ENCODE assay signal across 27 cellular contexts in the genomic region with DNA sequence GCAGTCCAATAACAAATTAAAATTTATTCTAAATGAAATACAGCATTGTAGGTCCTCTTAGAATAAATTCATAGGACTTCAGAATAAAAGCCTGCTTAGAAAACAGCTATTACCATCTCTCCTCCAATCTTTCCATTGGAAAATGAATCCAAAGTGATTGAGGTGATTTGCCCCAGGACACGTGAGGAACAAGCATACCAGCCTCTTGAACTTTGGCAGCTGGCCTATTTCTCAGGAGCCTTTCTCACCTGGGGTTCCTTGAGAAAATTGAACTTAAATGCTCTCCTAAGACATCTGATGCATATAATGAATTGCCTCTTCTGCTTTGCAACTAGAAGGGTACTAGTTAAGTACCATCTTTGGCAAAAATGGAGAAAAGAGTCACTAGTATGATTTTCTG. TPM values are rescaled to one million over a fixed set of nuclear protein-coding genes. Genes with fewer than 3 reads are reported as not detected.
DNase-seq lines count a peak whose midpoint lies in the region; ATAC-seq lines count a peak whose summit lies in the region.
"Had no signal": no experiment of that assay in that cellular context is flagged by ENCODE, and none has a peak within 500 bp of the region (broad histone marks: within the 10 kb centered on the region; RNA-seq: fewer than 3 reads in every experiment).

No MANE protein-coding gene starts in this region.

- DNase-seq in NCI-H345 (lab: John Stamatoyannopoulos, UW) (peak; percentile 25), NCI-H345 treated with DMSO at 0.1 percent for 48 hours (lab: John Stamatoyannopoulos, UW; ENCODE audit: unreplicated experiment) (no peak), NCI-H1436 (lab: John Stamatoyannopoulos, UW) (peak; percentile 63), NCI-H69 (lab: John Stamatoyannopoulos, UW) (peak; percentile 9), ureter (ENCODE audit: low spot score) (no peak), DMS153 (lab: John Stamatoyannopoulos, UW) (no peak)
- DNase-seq in activated CD8-positive, alpha-beta T cell treated with anti-CD3 and anti-CD28 coated beads, Interleukin-2, amount 10 ng/mL, durations not matched to agents 7 days and 5 days, result no peak
- DNase-seq: activated CD4-positive, alpha-beta T cell treated with anti-CD3 and anti-CD28 coated beads, Interleukin-2, amount 50 U/mL, for 1 hour; activated CD4-positive, CD25-positive, alpha-beta regulatory T cell; activated gamma-delta T cell; activated naive CD8-positive, alpha-beta T cell treated with anti-CD3 and anti-CD28 coated beads, Interleukin-2, amount 10 ng/mL, durations not matched to agents 7 days and 5 days; activated T-cell treated with anti-CD3 and anti-CD28 coated beads, Interleukin-2, amount 50 U/mL, for 24 hours; aorta; CD8-positive, alpha-beta memory T cell; H9; heart right ventricle; Kasumi-1; kidney; left ventricle myocardium superior; NCI-H1694; NCI-H524 treated with DMSO at 0.1 percent for 48 hours; pancreas; stimulated activated naive CD4-positive, alpha-beta T cell treated with Interleukin-2 at 50 U/mL for 16 hours; T-cell; upper lobe of right lung had no signal

- H3K36me3 Mint-ChIP-seq in activated CD8-positive, alpha-beta T cell treated with anti-CD3 and anti-CD28 coated beads, Interleukin-2, amount 10 ng/mL, durations not matched to agents 7 days and 5 days (ENCODE audit: low read depth), result no peaks in the 10 kb centered on the region
- H3K36me3 Mint-ChIP-seq: activated naive CD8-positive, alpha-beta T cell treated with anti-CD3 and anti-CD28 coated beads, Interleukin-2, amount 10 ng/mL, durations not matched to agents 7 days and 5 days; CD8-positive, alpha-beta memory T cell; neural progenitor cell; T-cell had no signal

- H3K4me1 Mint-ChIP-seq in activated CD8-positive, alpha-beta T cell treated with anti-CD3 and anti-CD28 coated beads, Interleukin-2, amount 10 ng/mL, durations not matched to agents 7 days and 5 days (ENCODE audit: low read depth), result no peaks in the 10 kb centered on the region
- H3K4me1 Mint-ChIP-seq: activated naive CD8-positive, alpha-beta T cell treated with anti-CD3 and anti-CD28 coated beads, Interleukin-2, amount 10 ng/mL, durations not matched to agents 7 days and 5 days; CD8-positive, alpha-beta memory T cell; T-cell had no signal

- no peaks in the 10 kb centered on the region for H3K27me3 Mint-ChIP-seq in activated CD8-positive, alpha-beta T cell treated with anti-CD3 and anti-CD28 coated beads, Interleukin-2, amount 10 ng/mL, durations not matched to agents 7 days and 5 days (ENCODE audit: low read depth)
- H3K27me3 Mint-ChIP-seq: activated naive CD8-positive, alpha-beta T cell treated with anti-CD3 and anti-CD28 coated beads, Interleukin-2, amount 10 ng/mL, durations not matched to agents 7 days and 5 days; activated T-cell treated with anti-CD3 and anti-CD28 coated beads, Interleukin-2, amount 50 U/mL, for 24 hours; CD8-positive, alpha-beta memory T cell; T-cell had no signal

- H3K27ac Mint-ChIP-seq in activated CD8-positive, alpha-beta T cell treated with anti-CD3 and anti-CD28 coated beads, Interleukin-2, amount 10 ng/mL, durations not matched to agents 7 days and 5 days, result no peak overlapping the region
- H3K27ac Mint-ChIP-seq: activated naive CD8-positive, alpha-beta T cell treated with anti-CD3 and anti-CD28 coated beads, Interleukin-2, amount 10 ng/mL, durations not matched to agents 7 days and 5 days; activated T-cell treated with anti-CD3 and anti-CD28 coated beads, Interleukin-2, amount 50 U/mL, for 24 hours; CD8-positive, alpha-beta memory T cell; T-cell had no signal

- H3K4me3 Mint-ChIP-seq in activated CD8-positive, alpha-beta T cell treated with anti-CD3 and anti-CD28 coated beads, Interleukin-2, amount 10 ng/mL, durations not matched to agents 7 days and 5 days, result no peak overlapping the region
- H3K4me3 Mint-ChIP-seq: activated naive CD8-positive, alpha-beta T cell treated with anti-CD3 and anti-CD28 coated beads, Interleukin-2, amount 10 ng/mL, durations not matched to agents 7 days and 5 days; activated T-cell treated with anti-CD3 and anti-CD28 coated beads, Interleukin-2, amount 50 U/mL, for 24 hours; CD8-positive, alpha-beta memory T cell; H9; neural progenitor cell; T-cell had no signal

- H3K9me3 Mint-ChIP-seq in activated CD8-positive, alpha-beta T cell treated with anti-CD3 and anti-CD28 coated beads, Interleukin-2, amount 10 ng/mL, durations not matched to agents 7 days and 5 days (ENCODE audit: insufficient read depth), result no peaks in the 10 kb centered on the region
- H3K9me3 Mint-ChIP-seq: activated naive CD8-positive, alpha-beta T cell treated with anti-CD3 and anti-CD28 coated beads, Interleukin-2, amount 10 ng/mL, durations not matched to agents 7 days and 5 days; activated T-cell treated with anti-CD3 and anti-CD28 coated beads, Interleukin-2, amount 50 U/mL, for 24 hours; H9; neural progenitor cell had no signal

- POLR2A ChIA-PET in activated CD8-positive, alpha-beta T cell treated with anti-CD3 and anti-CD28 coated beads, Interleukin-2, amount 10 ng/mL, durations not matched to agents 7 days and 5 days (lab: Charles Lee), result no interaction called here

- CTCF ChIA-PET in activated CD8-positive, alpha-beta T cell treated with anti-CD3 and anti-CD28 coated beads, Interleukin-2, amount 10 ng/mL, durations not matched to agents 7 days and 5 days (lab: Charles Lee), result no interaction called here

- no peak for ATAC-seq in activated CD8-positive, alpha-beta T cell treated with anti-CD3 and anti-CD28 coated beads, Interleukin-2, amount 10 ng/mL, durations not matched to agents 7 days and 5 days
- ATAC-seq: HepG2, T-cell, upper lobe of right lung had no signal

RNA-seq across cellular contexts. Expression of a gene that starts 13.5 kb away (rescaled TPM):
- 11.2 TPM for total RNA-seq in ureter
- total RNA-seq in activated CD8-positive, alpha-beta T cell treated with anti-CD3 and anti-CD28 coated beads, Interleukin-2, amount 10 ng/mL, durations not matched to agents 7 days and 5 days, result not detected
- total RNA-seq: CD8-positive, alpha-beta memory T cell had no signal

Comparison
In these comparisons a context has a peak if more than half of its experiments do, and no peak if none do; other contexts are left out.
1. DNase-seq: peak in NCI-H345 (single experiment), NCI-H1436 (single experiment) and NCI-H69 (single experiment); none in NCI-H345 treated with DMSO at 0.1 percent for 48 hours (single experiment), ureter (single experiment), activated CD8-positive, alpha-beta T cell treated with anti-CD3 and anti-CD28 coated beads, Interleukin-2, amount 10 ng/mL, durations not matched to agents 7 days and 5 days (single experiment) and DMS153 (single experiment).
2. RNA of a gene that starts 13.5 kb away (total RNA-seq): 11.2 TPM in ureter (single experiment); not detected in activated CD8-positive, alpha-beta T cell treated with anti-CD3 and anti-CD28 coated beads, Interleukin-2, amount 10 ng/mL, durations not matched to agents 7 days and 5 days; every median in the first group is over 10 times any median in the second.